14 cellular contexts compared by ENCODE assay signal in genomic region chr6:142854589-142855488, GRCh38.
DNase-seq lines count a peak whose midpoint lies in the region; ATAC-seq, FAIRE-seq and TF ChIP-seq lines count a peak whose summit lies in the region.
"Had no signal": no experiment of that assay in that cellular context is flagged by ENCODE, and none has a peak within 500 bp of the region (broad histone marks: within the 10 kb centered on the region; RNA-seq: fewer than 3 reads in every experiment).

No MANE protein-coding gene starts in this region.

- peaks cover 73% of the 10 kb centered on the region for H3K4me1 Mint-ChIP-seq in WTC11

- ATAC-seq in WTC11 (no peak), GM21360 (IDR thresholded peaks at IDR 0.05; ENCODE audit: unreplicated experiment) (no peak)

- no peak overlapping the region for H2BK120ac ChIP-seq in mesenchymal stem cell (ENCODE audit: low read depth, low read length)

- H3K27me3 Mint-ChIP-seq in WTC11 (ENCODE audit: low read depth), result no peaks in the 10 kb centered on the region

- H3K27me3 ChIP-seq in BLaER1 treated with 17β-estradiol and CSF1 and Interleukin-3, amounts not matched to agents 10 nM and 100 nM, result no peaks in the 10 kb centered on the region
- H3K27me3 ChIP-seq in mesenchymal stem cell (ENCODE audit: control insufficient read depth in 1 of 2, insufficient read depth in 1 of 2, low read length in 2 of 2) (no peaks in the 10 kb centered on the region), uterus (no peaks in the 10 kb centered on the region)

- TF ChIP-seq POLR2A in uterus (IDR thresholded peaks at IDR 0.05), result no peak

- peaks cover 16% of the 10 kb centered on the region for H3K79me1 ChIP-seq in mesenchymal stem cell (replicated peaks; ENCODE audit: low read length, poor library complexity, severe bottlenecking)

- H3K14ac ChIP-seq in mesenchymal stem cell (ENCODE audit: low read length in 2 of 2), result no peak overlapping the region

- H4K20me1 ChIP-seq in BLaER1 treated with 17β-estradiol and CSF1 and Interleukin-3, amounts not matched to agents 10 nM and 100 nM, result peaks cover 0 to 44% (median 0%) of the 10 kb centered on the region in 11 experiments; a peak in 7 of 22 replicates

- POLR2A ChIA-PET in WTC11 (lab: Charles Lee), result no interaction called here

- CTCF ChIA-PET in WTC11 (lab: Charles Lee), result no interaction called here

- H2BK12ac ChIP-seq in mesenchymal stem cell (ENCODE audit: low read length in 2 of 2), result peak overlapping the region in 1 of 2 experiments; percentile 87

- H4K91ac ChIP-seq in mesenchymal stem cell (ENCODE audit: low read length), result no peak overlapping the region

- DNase-seq in GM19239 (ENCODE audit: insufficient read length, low spot score) (no peak), WTC11 (ENCODE audit: low spot score) (no peak), mesenchymal stem cell (peak; percentile 68), NCI-H2196 (lab: John Stamatoyannopoulos, UW; ENCODE audit: unreplicated experiment) (no peak), HuH-7.5 (ENCODE audit: low spot score) (no peak), uterus (no peak)
- DNase-seq: BE2C; hippocampal formation; KG1; OCI-M1; stimulated activated CD4-positive, alpha-beta T cell treated with anti-CD3 and anti-CD28 coated beads, Interleukin-1b, Interleukin-23, amount 100 ng/mL, for 48 hours had no signal

- peak overlapping the region in 1 of 2 experiments; percentile 4 for H3K4ac ChIP-seq in mesenchymal stem cell (ENCODE audit: low read depth in 1 of 2, low read length in 2 of 2)

- H2BK15ac ChIP-seq in mesenchymal stem cell (ENCODE audit: low read depth, poor library complexity, severe bottlenecking), result no peak overlapping the region

- intact Hi-C loops in uterus (cut with DNase I; ENCODE audit: low total_unique reads), result no loop called here

- H3K4me3 ChIP-seq in BLaER1 treated with 17β-estradiol and CSF1 and Interleukin-3, amounts not matched to agents 10 nM and 100 nM, result no peak overlapping the region
- H3K4me3 ChIP-seq in mesenchymal stem cell (ENCODE audit: insufficient read depth in 1 of 2, low read depth in 1 of 2, low read length in 2 of 2) (no peak overlapping the region), uterus (no peak overlapping the region)
- H3K4me3 ChIP-seq: lung had no signal

- peak; percentile 47 for FAIRE-seq in GM19239 (lab: Jason Lieb, UNC)

- H4K8ac ChIP-seq in mesenchymal stem cell (ENCODE audit: low read length), result no peak overlapping the region

- H2AK5ac ChIP-seq in mesenchymal stem cell (ENCODE audit: low read length, severe bottlenecking), result no peak overlapping the region

- H3K4me2 ChIP-seq in BLaER1 treated with 17β-estradiol and CSF1 and Interleukin-3, amounts not matched to agents 10 nM and 100 nM, result peak overlapping the region in 7 of 11 experiments; percentile 6 to 86 (median 43); a peak in 13 of 22 replicates
- no peak overlapping the region for H3K4me2 ChIP-seq in mesenchymal stem cell (ENCODE audit: low read length, poor library complexity, severe bottlenecking)

- H2AFZ ChIP-seq in mesenchymal stem cell (ENCODE audit: low read depth, low read length), result no peak overlapping the region

- H3K27ac Mint-ChIP-seq in WTC11, result peak overlapping the region; percentile 5; the same call in 1 of the 2 replicates

- peaks cover 41 to 50% (median 45%) of the 10 kb centered on the region in 10 experiments for H3K4me1 ChIP-seq in BLaER1 treated with 17β-estradiol and CSF1 and Interleukin-3, amounts not matched to agents 10 nM and 100 nM
- H3K4me1 ChIP-seq in mesenchymal stem cell (ENCODE audit: control insufficient read depth, insufficient read depth, low read depth, low read length), result peaks cover 2% of the 10 kb centered on the region
- H3K4me1 ChIP-seq in uterus, result no peaks in the 10 kb centered on the region
- H3K4me1 ChIP-seq: BE2C had no signal

- no peak overlapping the region for H3K9ac ChIP-seq in BLaER1 treated with 17β-estradiol and CSF1 and Interleukin-3, amounts not matched to agents 10 nM and 100 nM
- no peak overlapping the region for H3K9ac ChIP-seq in mesenchymal stem cell (ENCODE audit: low read length)

- 90% methylated on average over 10 of the region's 12 CpGs for WGBS in mesenchymal stem cell

- TF ChIP-seq CTCF in WTC11 (IDR thresholded peaks at IDR 0.05) (no peak), uterus (IDR thresholded peaks at IDR 0.05) (no peak)

- H3K36me3 Mint-ChIP-seq in WTC11, result peaks cover 7% of the 10 kb centered on the region; the same call in 1 of the 2 replicates

- H3K27ac ChIP-seq in BLaER1 treated with 17β-estradiol and CSF1 and Interleukin-3, amounts not matched to agents 10 nM and 100 nM, result peak overlapping the region in 3 of 11 experiments; percentile 4 to 27 (median 12); a peak in 2 of 22 replicates
- H3K27ac ChIP-seq in mesenchymal stem cell (ENCODE audit: low read length, poor library complexity, severe bottlenecking) (no peak overlapping the region), uterus (no peak overlapping the region)

- H3K36me3 ChIP-seq in BLaER1 treated with 17β-estradiol and CSF1 and Interleukin-3, amounts not matched to agents 10 nM and 100 nM, result peaks cover 0 to 20% (median 0%) of the 10 kb centered on the region in 11 experiments; a peak in 2 of 22 replicates
- H3K36me3 ChIP-seq in mesenchymal stem cell (ENCODE audit: control insufficient read depth in 1 of 2, insufficient read depth in 2 of 2, low read depth in 1 of 2, low read length in 2 of 2), result no peaks in the 10 kb centered on the region
- no peaks in the 10 kb centered on the region for H3K36me3 ChIP-seq in uterus
- H3K36me3 ChIP-seq: BE2C had no signal

- no peak overlapping the region for H3K23ac ChIP-seq in mesenchymal stem cell (ENCODE audit: low read length in 2 of 2)

- H3K4me3 Mint-ChIP-seq in WTC11, result no peak overlapping the region

- H3K18ac ChIP-seq in mesenchymal stem cell (ENCODE audit: low read depth in 1 of 2, low read length in 2 of 2), result peak overlapping the region in 1 of 2 experiments; percentile 18

- no peaks in the 10 kb centered on the region; the same call in 1 of the 2 replicates for H3K9me3 Mint-ChIP-seq in WTC11

- H2BK5ac ChIP-seq in mesenchymal stem cell (ENCODE audit: low read depth, low read length, poor library complexity, severe bottlenecking), result no peak overlapping the region

- no peaks in the 10 kb centered on the region for H3K9me3 ChIP-seq in BLaER1 treated with 17β-estradiol and CSF1 and Interleukin-3, amounts not matched to agents 10 nM and 100 nM (replicated peaks in 1 of 11)
- H3K9me3 ChIP-seq in mesenchymal stem cell (ENCODE audit: control insufficient read depth, low read length) (no peaks in the 10 kb centered on the region), uterus (no peaks in the 10 kb centered on the region)
- H3K9me3 ChIP-seq: BE2C had no signal

TF ChIP-seq in WTC11, 78 proteins besides CTCF, POLR2A, EP300 and RAD21:
- TF ChIP-seq NFATC4 (CRISPR knock-in tag; IDR thresholded peaks at IDR 0.05) (no peak), IRF2 (CRISPR knock-in tag; IDR thresholded peaks at IDR 0.05; ENCODE audit: borderline replicate concordance, low read depth) (no peak)
